In genomic region chr2:74533464-74533863, GRCh38 we compare ENCODE assay signal across 19 cellular contexts. TPM values are rescaled to one million over a fixed set of nuclear protein-coding genes. Genes with fewer than 3 reads are reported as not detected.
DNase-seq lines count a peak whose midpoint lies in the region; ATAC-seq, FAIRE-seq and TF ChIP-seq lines count a peak whose summit lies in the region.
"Had no signal": no experiment of that assay in that cellular context is flagged by ENCODE, and none has a peak within 500 bp of the region (broad histone marks: within the 10 kb centered on the region; RNA-seq: fewer than 3 reads in every experiment).

No MANE protein-coding gene starts in this region.

- no peak overlapping the region for H3K27ac ChIP-seq in K562 (ENCODE audit: extremely low read depth, low read depth, low read length)
- H3K27ac ChIP-seq in neural progenitor cell = no peak overlapping the region
- no peak overlapping the region for H3K27ac ChIP-seq in left ventricle myocardium inferior (replicated peaks)
- H3K27ac ChIP-seq: A549 had no signal

- no TSS peak for BruUV-seq in K562 (replicated peaks; lab: Mats Ljungman, UMichigan)

- CTCF ChIA-PET in K562 (lab: Yijun Ruan, JAX; ENCODE audit: low intra/inter-chr PET ratio) = no interaction called here

- peaks cover 5% of the 10 kb centered on the region; the same call in 1 of the 2 replicates for H4K20me1 ChIP-seq in K562 (replicated peaks; ENCODE audit: control insufficient read depth, insufficient read depth, low read length)
- no peaks in the 10 kb centered on the region for H4K20me1 ChIP-seq in neural progenitor cell (ENCODE audit: low read depth)

- ATAC-seq in K562 = no peak
- ATAC-seq: A549, SK-N-SH treated with all-trans-retinoic acid at 6 μM for 48 hours had no signal

- 77% methylated on average over 4 of the region's 4 CpGs for WGBS in K562 (ENCODE audit: insufficient coverage, low coverage, missing lambda C conversion rate)

- no peak overlapping the region for H2AFZ ChIP-seq in K562 (ENCODE audit: low read depth, low read length)
- H2AFZ ChIP-seq in neural progenitor cell (replicated peaks) = no peak overlapping the region

- H3K9me1 ChIP-seq in K562 (ENCODE audit: control insufficient read depth, insufficient read depth, low read length) = peaks cover 3% of the 10 kb centered on the region

- peak overlapping the region; percentile 24 for H3K4me3 Mint-ChIP-seq in neural progenitor cell
- H3K4me3 Mint-ChIP-seq: B cell, CD14-positive monocyte had no signal

- intact Hi-C loops in K562 (cut with micrococcal nuclease) = loop anchor here (5.0 kb wide), 2 partner anchors 54 to 281 kb away; no protein-coding TSS in a partner anchor
- intact Hi-C loops in left ventricle myocardium inferior (cut with micrococcal nuclease) = no loop called here

- H3K4me1 ChIP-seq in K562 (replicated peaks in 1 of 2; ENCODE audit: control insufficient read depth in 2 of 2, insufficient read depth in 2 of 2, low read length in 2 of 2) (peaks cover 20 to 36% of the 10 kb centered on the region in 2 experiments; a peak in 4 of 5 replicates), neural progenitor cell (peaks cover 14% of the 10 kb centered on the region), left ventricle myocardium inferior (peaks cover 38% of the 10 kb centered on the region)

- DNase-seq in K562 (ENCODE audit: extremely low read depth in 1 of 4, low spot score in 3 of 4) = no peak
- DNase-seq in neural progenitor cell (ENCODE audit: low spot score) = no peak
- no peak for DNase-seq in EL
- no peak for DNase-seq in RCC 7860 (ENCODE audit: low spot score)
- DNase-seq in left ventricle myocardium inferior = no peak
- DNase-seq: GDM1, MG63, NCI-H1436, NCI-H1930, NCI-H748 treated with DMSO at 0.1 percent for 48 hours had no signal

- POLR2A ChIA-PET in K562 (lab: Yijun Ruan, JAX) = interaction anchor here (0.6 to 3.7 kb wide), 6 partner anchors 9 to 205 kb away, joined by 3 to 17 read pairs (median 4); partner anchors contain the start of genes INO80B and WBP1

- no peaks in the 10 kb centered on the region for H3K9me3 Mint-ChIP-seq in neural progenitor cell
- H3K9me3 Mint-ChIP-seq: CD14-positive monocyte had no signal

- H3K36me3 Mint-ChIP-seq in neural progenitor cell = peaks cover 16% of the 10 kb centered on the region

- no peak overlapping the region for H3K27ac Mint-ChIP-seq in neural progenitor cell
- H3K27ac Mint-ChIP-seq: B cell, CD14-positive monocyte had no signal

- in situ Hi-C loops in GM18951 (cut with MboI; ENCODE audit: low sequenced_read_pairs, unreplicated experiment) (no loop called here), K562 (cut with MboI) (no loop called here)

- H3K79me2 ChIP-seq in K562 (ENCODE audit: control insufficient read depth, insufficient read depth, low read length) (peaks cover 34% of the 10 kb centered on the region), neural progenitor cell (ENCODE audit: low read depth) (peaks cover 26% of the 10 kb centered on the region)

- no peak for TF ChIP-seq RAD21 in K562 (CRISPR knock-in tag; conservative IDR thresholded peaks at IDR 0.05 in 1 of 2, IDR thresholded peaks at IDR 0.05 in 1 of 2)

- peaks cover 23% of the 10 kb centered on the region for H3K4me1 Mint-ChIP-seq in neural progenitor cell

- H3K27me3 Mint-ChIP-seq in neural progenitor cell (ENCODE audit: insufficient read depth, low read depth) = peaks cover 7% of the 10 kb centered on the region
- H3K27me3 Mint-ChIP-seq: B cell had no signal

- H3K9ac ChIP-seq in K562 (ENCODE audit: insufficient read depth in 1 of 2, low read depth in 2 of 2, low read length in 2 of 2) = no peak overlapping the region
- no peak overlapping the region for H3K9ac ChIP-seq in neural progenitor cell

- no peak overlapping the region for H3K4me3 ChIP-seq in K562
- H3K4me3 ChIP-seq in neural progenitor cell = no peak overlapping the region
- H3K4me3 ChIP-seq in left ventricle myocardium inferior = no peak overlapping the region
- H3K4me3 ChIP-seq: A549, MG63 had no signal

- peak; percentile 21 for TF ChIP-seq POLR2A in GM18951 (IDR thresholded peaks at IDR 0.05; ENCODE audit: extremely low read depth, insufficient read depth, insufficient read length)
- peak; percentile 30; the same call in 1 of the 2 replicates for TF ChIP-seq POLR2A in K562 (conservative IDR thresholded peaks at IDR 0.05)

- no peak for TF ChIP-seq CTCF in K562 (IDR thresholded peaks at IDR 0.05 in 2 of 3, conservative IDR thresholded peaks at IDR 0.05 in 1 of 3; ENCODE audit: insufficient read depth in 2 of 3, low read depth in 1 of 3, low read length in 3 of 3)
- TF ChIP-seq CTCF in neural progenitor cell (IDR thresholded peaks at IDR 0.05) = no peak
- no peak for TF ChIP-seq CTCF in left ventricle myocardium inferior (IDR thresholded peaks at IDR 0.05; ENCODE audit: borderline replicate concordance)

- no peaks in the 10 kb centered on the region for H3K9me3 ChIP-seq in K562 (replicated peaks; ENCODE audit: control insufficient read depth, insufficient read depth, low read depth, low read length)
- no peaks in the 10 kb centered on the region for H3K9me3 ChIP-seq in neural progenitor cell (ENCODE audit: low read depth)
- H3K9me3 ChIP-seq in left ventricle myocardium inferior (replicated peaks) = no peaks in the 10 kb centered on the region
- H3K9me3 ChIP-seq: A549, MG63 had no signal

- H3K36me3 ChIP-seq in K562 (ENCODE audit: control insufficient read depth, insufficient read depth, low read length) (peaks cover 36% of the 10 kb centered on the region), neural progenitor cell (no peaks in the 10 kb centered on the region), left ventricle myocardium inferior (peaks cover 32% of the 10 kb centered on the region)

- H3K4me2 ChIP-seq in K562 (ENCODE audit: insufficient read depth, low read length) (no peak overlapping the region), neural progenitor cell (no peak overlapping the region)
- H3K4me2 ChIP-seq: A549 had no signal

- no peak for FAIRE-seq in K562 (lab: Jason Lieb, UNC)
- no peak for FAIRE-seq in RCC 7860 (lab: Jason Lieb, UNC)
- FAIRE-seq: A549, H54 had no signal

- H3K27me3 ChIP-seq in K562 (ENCODE audit: control insufficient read depth in 2 of 2, insufficient read depth in 2 of 2, low read length in 2 of 2) (no peaks in the 10 kb centered on the region), neural progenitor cell (no peaks in the 10 kb centered on the region), left ventricle myocardium inferior (ENCODE audit: low read depth) (no peaks in the 10 kb centered on the region)
- H3K27me3 ChIP-seq: MG63 had no signal

- peaks cover 12% of the 10 kb centered on the region for H3F3A ChIP-seq in neural progenitor cell (ENCODE audit: low read depth)

- no peak for TF ChIP-seq EP300 in K562 (IDR thresholded peaks at IDR 0.05; ENCODE audit: low read length)

RNA-seq across cellular contexts. Expression of gene HTRA2, which starts 3.7 kb away (rescaled TPM):
- 76.3 and 135 TPM in 2 replicates for total RNA-seq in K562 (2011; cell fraction: chromatin; rRNA removed; ENCODE audit: low replicate concordance)
- total RNA-seq in K562 (2011; cell fraction: nucleolus; rRNA removed) = 116 and 121 TPM in 2 replicates
- total RNA-seq in K562 (2011; cell fraction: nucleoplasm; rRNA removed) = 69.5 and 82.8 TPM in 2 replicates
- total RNA-seq in K562 (2014; rRNA removed) (68.0 and 76.5 TPM in 2 replicates), K562 (2014; rRNA removed; fragmentation: Illumina TruSeq; extraction: Trizol) (48.3 and 54.2 TPM in 2 replicates), K562 (2015; rRNA removed; fragmentation: Illumina TruSeq; extraction: Trizol) (56.7 and 60.5 TPM in 2 replicates), K562 (2021) (66.5 and 72.0 TPM in 2 replicates), neural progenitor cell (ENCODE audit: low replicate concordance) (18.5 and 28.4 TPM in 2 replicates), left ventricle myocardium inferior (26.6 TPM)
- polyA plus RNA-seq in K562 (2011; rRNA removed) (45.9 and 59.8 TPM in 2 replicates), K562 (2014; fragmentation: Illumina TruSeq; extraction: Trizol) (60.7 and 75.7 TPM in 2 replicates), K562 (2014; fragmentation: Nextera tagmentation; extraction: Ambion mirVana) (10 to 100 TPM; 66.7 to 71.2 TPM), K562 (2014; rRNA removed) (65.8 and 78.9 TPM in 2 replicates)
- polyA plus RNA-seq in K562 (2011; cell fraction: cytosol; rRNA removed) = 65.6 and 128 TPM in 2 replicates
- polyA plus RNA-seq in K562 (2011; cell fraction: nucleus; rRNA removed) = 86.3 and 133 TPM in 2 replicates
- polyA plus RNA-seq in K562 (2012) = 62.5 and 70.9 TPM in 2 replicates
- polyA minus RNA-seq in K562 (2011; rRNA and poly(A)+ RNA removed) = 29.0 and 45.8 TPM in 2 replicates
- polyA minus RNA-seq in K562 (2011; cell fraction: cytosol; rRNA and poly(A)+ RNA removed) = 22.2 and 38.4 TPM in 2 replicates
- polyA minus RNA-seq in K562 (2011; cell fraction: nucleus; rRNA and poly(A)+ RNA removed) = 58.6 and 61.0 TPM in 2 replicates

RNA-seq across cellular contexts. Expression of gene AUP1, which starts 4.0 kb away (rescaled TPM):
- total RNA-seq in K562 (2011; cell fraction: chromatin; rRNA removed; ENCODE audit: low replicate concordance) = 396 and 984 TPM in 2 replicates
- 901 and 928 TPM in 2 replicates for total RNA-seq in K562 (2011; cell fraction: nucleolus; rRNA removed)
- total RNA-seq in K562 (2011; cell fraction: nucleoplasm; rRNA removed) = 568 and 636 TPM in 2 replicates
- total RNA-seq in K562 (2014; rRNA removed) = 183 and 192 TPM in 2 replicates
- 105 and 130 TPM in 2 replicates for total RNA-seq in K562 (2014; rRNA removed; fragmentation: Illumina TruSeq; extraction: Trizol)
- 165 and 173 TPM in 2 replicates for total RNA-seq in K562 (2015; rRNA removed; fragmentation: Illumina TruSeq; extraction: Trizol)
- total RNA-seq in K562 (2021) = 165 and 166 TPM in 2 replicates
- polyA plus RNA-seq in K562 (2011; rRNA removed) = 118 and 196 TPM in 2 replicates
- polyA plus RNA-seq in K562 (2011; cell fraction: cytosol; rRNA removed) = 159 and 372 TPM in 2 replicates
- polyA plus RNA-seq in K562 (2011; cell fraction: nucleus; rRNA removed) = 1,037 and 1,663 TPM in 2 replicates
- polyA plus RNA-seq in K562 (2012) = 131 and 205 TPM in 2 replicates
- 217 and 245 TPM in 2 replicates for polyA plus RNA-seq in K562 (2014; fragmentation: Illumina TruSeq; extraction: Trizol)
- 100 to 1,000 TPM in 1 of 2 experiments, 10 to 100 TPM in 1; 70.7 to 113 TPM for polyA plus RNA-seq in K562 (2014; fragmentation: Nextera tagmentation; extraction: Ambion mirVana)
- 245 and 268 TPM in 2 replicates for polyA plus RNA-seq in K562 (2014; rRNA removed)
- polyA minus RNA-seq in K562 (2011; rRNA and poly(A)+ RNA removed) = 48.7 and 121 TPM in 2 replicates
- 56.7 and 112 TPM in 2 replicates for polyA minus RNA-seq in K562 (2011; cell fraction: cytosol; rRNA and poly(A)+ RNA removed)
- polyA minus RNA-seq in K562 (2011; cell fraction: nucleus; rRNA and poly(A)+ RNA removed) = 209 and 232 TPM in 2 replicates
- 47.9 and 73.7 TPM in 2 replicates for total RNA-seq in neural progenitor cell (ENCODE audit: low replicate concordance)
- total RNA-seq in left ventricle myocardium inferior = 46.9 TPM

RNA-seq across cellular contexts. Expression of gene DQX1, which starts 7.4 kb away (rescaled TPM):
- total RNA-seq in K562 (2011; cell fraction: chromatin; rRNA removed; ENCODE audit: low replicate concordance) = 2.8 and 6.5 TPM in 2 replicates
- 1.7 and 2.1 TPM in 2 replicates for total RNA-seq in K562 (2011; cell fraction: nucleolus; rRNA removed)
- 1.7 and 2.0 TPM in 2 replicates for total RNA-seq in K562 (2011; cell fraction: nucleoplasm; rRNA removed)
- total RNA-seq in K562 (2014; rRNA removed) = 0.73 TPM in 1 of 2 replicates, not detected in the other
- 0.06 and 0.11 TPM in 2 replicates for total RNA-seq in K562 (2014; rRNA removed; fragmentation: Illumina TruSeq; extraction: Trizol)
- 0.30 and 0.33 TPM in 2 replicates for total RNA-seq in K562 (2015; rRNA removed; fragmentation: Illumina TruSeq; extraction: Trizol)
- 0.29 and 0.38 TPM in 2 replicates for total RNA-seq in K562 (2021)
- polyA plus RNA-seq in K562 (2011; rRNA removed) = 0.18 and 0.46 TPM in 2 replicates
- polyA plus RNA-seq in K562 (2011; cell fraction: cytosol; rRNA removed) = 0.03 and 0.24 TPM in 2 replicates
- polyA plus RNA-seq in K562 (2011; cell fraction: nucleus; rRNA removed) = 3.1 and 4.0 TPM in 2 replicates
- polyA plus RNA-seq in K562 (2012) = 0.18 and 0.25 TPM in 2 replicates
- 0.18 TPM in 2 replicates for polyA plus RNA-seq in K562 (2014; fragmentation: Illumina TruSeq; extraction: Trizol)
- polyA plus RNA-seq in K562 (2014; fragmentation: Nextera tagmentation; extraction: Ambion mirVana) = under 1 TPM; 0.04 to 0.08 TPM
- 0.05 and 0.21 TPM in 2 replicates for polyA plus RNA-seq in K562 (2014; rRNA removed)
- polyA minus RNA-seq in K562 (2011; rRNA and poly(A)+ RNA removed) = not detected in 2 replicates
- not detected in 2 replicates for polyA minus RNA-seq in K562 (2011; cell fraction: cytosol; rRNA and poly(A)+ RNA removed)
- 0.54 and 1.3 TPM in 2 replicates for polyA minus RNA-seq in K562 (2011; cell fraction: nucleus; rRNA and poly(A)+ RNA removed)
- total RNA-seq in neural progenitor cell (ENCODE audit: low replicate concordance) = 0.11 and 0.71 TPM in 2 replicates
- total RNA-seq in left ventricle myocardium inferior = 0.11 TPM
- total RNA-seq: LHCN-M2, NCI-H460 had no signal
- polyA plus RNA-seq: CD14-positive monocyte had no signal

RNA-seq across cellular contexts. Expression of gene TLX2, which starts 19.2 kb away (rescaled TPM):
- total RNA-seq in K562 (2011; cell fraction: chromatin; rRNA removed; ENCODE audit: low replicate concordance) = not detected in 2 replicates
- not detected in 2 replicates for total RNA-seq in K562 (2011; cell fraction: nucleolus; rRNA removed)
- not detected in 2 replicates for total RNA-seq in K562 (2011; cell fraction: nucleoplasm; rRNA removed)
- total RNA-seq in K562 (2014; rRNA removed) (not detected in 2 replicates), K562 (2014; rRNA removed; fragmentation: Illumina TruSeq; extraction: Trizol) (not detected in 2 replicates), K562 (2015; rRNA removed; fragmentation: Illumina TruSeq; extraction: Trizol) (not detected in 2 replicates), K562 (2021) (not detected in 2 replicates), neural progenitor cell (ENCODE audit: low replicate concordance) (not detected in 2 replicates), left ventricle myocardium inferior (not detected)
- polyA plus RNA-seq in K562 (2011; rRNA removed) (not detected in 2 replicates), K562 (2014; fragmentation: Illumina TruSeq; extraction: Trizol) (not detected in 2 replicates), K562 (2014; fragmentation: Nextera tagmentation; extraction: Ambion mirVana) (not detected), K562 (2014; rRNA removed) (not detected in 2 replicates)
- polyA plus RNA-seq in K562 (2011; cell fraction: cytosol; rRNA removed) = not detected in 2 replicates
- not detected in 2 replicates for polyA plus RNA-seq in K562 (2011; cell fraction: nucleus; rRNA removed)
- polyA plus RNA-seq in K562 (2012) = 0.12 TPM in 1 of 2 replicates, not detected in the other
- not detected in 2 replicates for polyA minus RNA-seq in K562 (2011; rRNA and poly(A)+ RNA removed)
- polyA minus RNA-seq in K562 (2011; cell fraction: cytosol; rRNA and poly(A)+ RNA removed) = not detected in 2 replicates
- not detected in 2 replicates for polyA minus RNA-seq in K562 (2011; cell fraction: nucleus; rRNA and poly(A)+ RNA removed)
- total RNA-seq: B cell, Daoy had no signal
- polyA plus RNA-seq: CD14-positive monocyte had no signal

RNA-seq across cellular contexts. Expression of gene LOXL3, which starts 20.3 kb away (rescaled TPM):
- total RNA-seq in K562 (2011; cell fraction: chromatin; rRNA removed; ENCODE audit: low replicate concordance) = 2.6 and 3.8 TPM in 2 replicates
- 2.0 and 2.2 TPM in 2 replicates for total RNA-seq in K562 (2011; cell fraction: nucleolus; rRNA removed)
- total RNA-seq in K562 (2011; cell fraction: nucleoplasm; rRNA removed) = 2.1 and 2.9 TPM in 2 replicates
- total RNA-seq in K562 (2014; rRNA removed) = 0.29 and 0.64 TPM in 2 replicates
- 0.25 and 0.26 TPM in 2 replicates for total RNA-seq in K562 (2014; rRNA removed; fragmentation: Illumina TruSeq; extraction: Trizol)
- total RNA-seq in K562 (2015; rRNA removed; fragmentation: Illumina TruSeq; extraction: Trizol) = 0.22 and 0.23 TPM in 2 replicates
- total RNA-seq in K562 (2021) = 0.58 and 0.76 TPM in 2 replicates
- polyA plus RNA-seq in K562 (2011; rRNA removed) = 0.99 and 1.1 TPM in 2 replicates
- polyA plus RNA-seq in K562 (2011; cell fraction: cytosol; rRNA removed) = 0.87 and 1.1 TPM in 2 replicates
- polyA plus RNA-seq in K562 (2011; cell fraction: nucleus; rRNA removed) = 3.1 and 5.8 TPM in 2 replicates
- 0.59 and 1.7 TPM in 2 replicates for polyA plus RNA-seq in K562 (2012)
- 0.31 and 0.48 TPM in 2 replicates for polyA plus RNA-seq in K562 (2014; fragmentation: Illumina TruSeq; extraction: Trizol)
- polyA plus RNA-seq in K562 (2014; fragmentation: Nextera tagmentation; extraction: Ambion mirVana) = under 1 TPM; 0.24 to 0.30 TPM
- polyA plus RNA-seq in K562 (2014; rRNA removed) = 0.50 and 1.1 TPM in 2 replicates
- 0.53 and 0.66 TPM in 2 replicates for polyA minus RNA-seq in K562 (2011; rRNA and poly(A)+ RNA removed)
- 1.0 TPM in 1 of 2 replicates, not detected in the other for polyA minus RNA-seq in K562 (2011; cell fraction: cytosol; rRNA and poly(A)+ RNA removed)
- polyA minus RNA-seq in K562 (2011; cell fraction: nucleus; rRNA and poly(A)+ RNA removed) = 1.1 and 1.8 TPM in 2 replicates
- 24.2 and 39.1 TPM in 2 replicates for total RNA-seq in neural progenitor cell (ENCODE audit: low replicate concordance)
- total RNA-seq in left ventricle myocardium inferior = 4.7 TPM
